ENCODE assay signal across 21 cellular contexts in the genomic region with DNA sequence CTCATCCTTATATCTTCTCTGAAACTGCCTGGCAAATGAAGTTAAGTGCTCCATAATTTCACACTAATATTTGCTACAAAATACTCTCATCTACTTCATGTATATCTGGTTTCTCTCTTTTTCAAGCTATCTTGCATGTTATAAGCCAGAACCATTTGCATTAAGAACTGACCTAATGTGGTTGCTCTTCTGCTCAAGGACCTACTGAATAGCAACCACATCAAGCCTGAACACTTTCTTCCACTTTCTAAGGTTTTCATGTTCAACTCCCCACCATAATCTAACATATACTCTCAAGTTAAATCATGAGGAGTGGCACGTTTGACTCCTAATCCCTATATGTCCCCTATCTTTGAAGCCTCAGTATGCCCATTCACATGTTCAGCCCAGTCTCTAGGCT. TPM values are rescaled to one million over a fixed set of nuclear protein-coding genes. Genes with fewer than 3 reads are reported as not detected.
DNase-seq lines count a peak whose midpoint lies in the region; ATAC-seq, FAIRE-seq and TF ChIP-seq lines count a peak whose summit lies in the region.
"Had no signal": no experiment of that assay in that cellular context is flagged by ENCODE, and none has a peak within 500 bp of the region (broad histone marks: within the 10 kb centered on the region; RNA-seq: fewer than 3 reads in every experiment).

No MANE protein-coding gene starts in this region.

- no peak overlapping the region for H4K8ac ChIP-seq in H9 (replicated peaks; ENCODE audit: insufficient read length, low read depth, low read length)

- no peak overlapping the region for H2BK5ac ChIP-seq in H9 (ENCODE audit: insufficient read length, low read length)

- no peaks in the 10 kb centered on the region for H4K20me1 ChIP-seq in DND-41 (ENCODE audit: insufficient read depth, low read length)
- no peaks in the 10 kb centered on the region for H4K20me1 ChIP-seq in H9 (ENCODE audit: control insufficient read depth, insufficient read depth, insufficient read length)

- H3K27ac ChIP-seq in DND-41 (ENCODE audit: low read length) (no peak overlapping the region), H9 (ENCODE audit: insufficient read length, low read depth, low read length) (no peak overlapping the region), small intestine (ENCODE audit: low read depth in 1 of 2, low read length in 1 of 2) (no peak overlapping the region)
- H3K27ac ChIP-seq: GM23248, SK-N-MC had no signal

- no peaks in the 10 kb centered on the region for H3K36me3 ChIP-seq in DND-41 (ENCODE audit: insufficient read depth, low read length)
- H3K36me3 ChIP-seq in small intestine (ENCODE audit: control insufficient read depth in 2 of 2, insufficient read depth in 2 of 2, low read length in 2 of 2) = no peaks in the 10 kb centered on the region

- H2BK120ac ChIP-seq in H9 (ENCODE audit: low read depth, low read length, poor library complexity, severe bottlenecking) = no peak overlapping the region

- peaks cover 2% of the 10 kb centered on the region for H3K27me3 Mint-ChIP-seq in memory B cell
- no peaks in the 10 kb centered on the region for H3K27me3 Mint-ChIP-seq in H9 (ENCODE audit: low read depth)

- H3K4me3 ChIP-seq in DND-41 (ENCODE audit: low read depth in 1 of 2, low read length in 2 of 2) (no peak overlapping the region), small intestine (ENCODE audit: low read depth in 1 of 2, low read length in 2 of 2) (no peak overlapping the region)
- H3K4me3 ChIP-seq: GM23248, SK-N-MC had no signal

- ATAC-seq in DND-41 (ENCODE audit: insufficient read depth, low read depth) (peak; percentile 52), HG02678 (IDR thresholded peaks at IDR 0.05; ENCODE audit: unreplicated experiment) (peak; percentile 37), HG03521 (IDR thresholded peaks at IDR 0.05; ENCODE audit: unreplicated experiment) (peak; percentile 27), memory B cell (ENCODE audit: low read depth) (no peak)
- ATAC-seq: CD8-positive, alpha-beta T cell; Right ventricle myocardium inferior had no signal

- H3K4me1 Mint-ChIP-seq in memory B cell (peaks cover 24% of the 10 kb centered on the region), H9 (no peaks in the 10 kb centered on the region)

- no peak overlapping the region for H3K4me2 ChIP-seq in DND-41 (ENCODE audit: insufficient read depth, low read length)
- no peak overlapping the region for H3K4me2 ChIP-seq in H9 (ENCODE audit: insufficient read depth, insufficient read length, low read length)

- H3K9me3 Mint-ChIP-seq in memory B cell (no peaks in the 10 kb centered on the region), H9 (no peaks in the 10 kb centered on the region)
- H3K9me3 Mint-ChIP-seq: CD8-positive, alpha-beta T cell had no signal

- no peak overlapping the region for H3T11ph ChIP-seq in H9 (ENCODE audit: low read length)

- H3K4me1 ChIP-seq in DND-41 (ENCODE audit: insufficient read depth, low read length) (peaks cover 26% of the 10 kb centered on the region), H9 (ENCODE audit: insufficient read depth, low read length) (no peaks in the 10 kb centered on the region), small intestine (ENCODE audit: control insufficient read depth in 2 of 2, insufficient read depth in 1 of 2, low read depth in 1 of 2, low read length in 1 of 2) (no peaks in the 10 kb centered on the region)

- TF ChIP-seq CTCF in DND-41 (IDR thresholded peaks at IDR 0.05; ENCODE audit: borderline replicate concordance, extremely low read depth, low read length, poor library complexity, severe bottlenecking) = no peak
- no peak for TF ChIP-seq CTCF in H9 (conservative IDR thresholded peaks at IDR 0.05)

- no peak overlapping the region for H4K91ac ChIP-seq in H9 (ENCODE audit: insufficient read length, low read depth, low read length)

- H3K18ac ChIP-seq in H9 (ENCODE audit: insufficient read length, low read depth, low read length) = no peak overlapping the region

- H4K5ac ChIP-seq in H9 (ENCODE audit: insufficient read length, low read depth, low read length) = no peak overlapping the region

- no peaks in the 10 kb centered on the region for H3K9me3 ChIP-seq in DND-41 (ENCODE audit: insufficient read depth, low read length, severe bottlenecking)
- H3K9me3 ChIP-seq in H9 (ENCODE audit: control insufficient read depth, low read depth, low read length) = no peaks in the 10 kb centered on the region
- no peaks in the 10 kb centered on the region for H3K9me3 ChIP-seq in small intestine (ENCODE audit: control insufficient read depth, low read depth)

- no CpG with 5 or more reads among the region's 1 CpG for WGBS in H9 (ENCODE audit: extremely low coverage, insufficient read length, low lambda C conversion rate)
- WGBS in small intestine, 3 donors = 54 to 71% (median 65%) methylated on average over 1 of the region's 1 CpG

- H3K56ac ChIP-seq in H9 (ENCODE audit: insufficient read length, low read depth, low read length) = no peak overlapping the region

- H3K79me2 ChIP-seq in DND-41 (ENCODE audit: insufficient read depth, low read length) (no peaks in the 10 kb centered on the region), H9 (ENCODE audit: insufficient read depth, low read length) (no peaks in the 10 kb centered on the region)

- H3K36me3 Mint-ChIP-seq in memory B cell (no peaks in the 10 kb centered on the region), H9 (ENCODE audit: insufficient read depth in 1 of 3, low read depth in 3 of 3) (no peaks in the 10 kb centered on the region)
- H3K36me3 Mint-ChIP-seq: CD8-positive, alpha-beta T cell had no signal

- no peak overlapping the region for H2BK12ac ChIP-seq in H9 (ENCODE audit: insufficient read length, low read depth, low read length)

- H2AFZ ChIP-seq in DND-41 (ENCODE audit: low read depth, low read length) (peak overlapping the region; percentile 43; the same call in 1 of the 2 replicates), H9 (ENCODE audit: low read length) (no peak overlapping the region)
- H2AFZ ChIP-seq: GM23248 had no signal

- H3K27me3 ChIP-seq in DND-41 (ENCODE audit: insufficient read depth, low read length, poor library complexity) (no peaks in the 10 kb centered on the region), H9 (ENCODE audit: insufficient read depth, low read length) (no peaks in the 10 kb centered on the region), small intestine (ENCODE audit: control insufficient read depth in 2 of 2, insufficient read depth in 2 of 2, low read length in 2 of 2) (no peaks in the 10 kb centered on the region)

- H3K79me1 ChIP-seq in H9 (ENCODE audit: insufficient read depth, low read depth, low read length, poor library complexity, severe bottlenecking) = no peaks in the 10 kb centered on the region

- FAIRE-seq in small intestine (lab: Jason Lieb, UNC) = no peak
- FAIRE-seq: HepG2 had no signal

- no peak overlapping the region for H2BK20ac ChIP-seq in H9 (ENCODE audit: low read depth, low read length, poor library complexity, severe bottlenecking)

- H3K23ac ChIP-seq in H9 (ENCODE audit: insufficient read length, low read depth, low read length) = no peak overlapping the region

- H2AK5ac ChIP-seq in H9 (ENCODE audit: insufficient read length, low read length) = no peak overlapping the region

- DNase-seq in DND-41 = no peak
- no peak for DNase-seq in memory B cell (ENCODE audit: low spot score in 2 of 2)
- DNase-seq in H9 = no peak
- no peak for DNase-seq in COLO829 (ENCODE audit: low spot score)
- no peak for DNase-seq in small intestine
- DNase-seq in stimulated activated naive CD4-positive, alpha-beta T cell treated with Interleukin-2 at 50 U/mL for 16 hours (lab: John Stamatoyannopoulos, UW) = no peak
- DNase-seq: CD8-positive, alpha-beta T cell; GM23248; Kasumi-1; NCI-H1417; NCI-H1930; NCI-H2171 treated with DMSO at 0.1 percent for 48 hours; NCI-H774 had no signal

- H3K23me2 ChIP-seq in H9 (ENCODE audit: insufficient read length, low read depth, low read length, poor library complexity, severe bottlenecking) = no peaks in the 10 kb centered on the region

- no peak overlapping the region for H2BK15ac ChIP-seq in H9 (ENCODE audit: low read depth, low read length)

- H3K4me3 Mint-ChIP-seq in memory B cell (no peak overlapping the region), H9 (no peak overlapping the region)
- H3K4me3 Mint-ChIP-seq: B cell; CD8-positive, alpha-beta T cell had no signal

- H3K4ac ChIP-seq in H9 (ENCODE audit: low read depth, low read length) = no peak overlapping the region

- no peak overlapping the region for H3K14ac ChIP-seq in H9 (ENCODE audit: insufficient read depth, low read length)

- H3K9ac ChIP-seq in DND-41 (ENCODE audit: low read depth, low read length) (no peak overlapping the region), H9 (ENCODE audit: extremely low read depth, insufficient read length, low read length) (no peak overlapping the region)
- H3K9ac ChIP-seq: GM23248 had no signal

- H3K27ac Mint-ChIP-seq in memory B cell = peak overlapping the region; percentile 8
- H3K27ac Mint-ChIP-seq in H9 = no peak overlapping the region
- H3K27ac Mint-ChIP-seq: B cell; CD8-positive, alpha-beta T cell had no signal

RNA-seq across cellular contexts. Expression of a gene that starts 27.2 kb away (rescaled TPM):
- not detected in 2 replicates for total RNA-seq in H9 (2021)
- polyA plus RNA-seq in small intestine = 10 to 100 TPM in 2 of 3 donors, 1 to 10 TPM in 1; 3.4 to 24.3 (median 15.4) TPM
- total RNA-seq: GM23248, HepG2, NCI-H460 had no signal
- polyA plus RNA-seq: GM23248, HepG2 had no signal

RNA-seq across cellular contexts. Expression of a gene that starts 33.2 kb away (rescaled TPM):
- not detected in 2 replicates for total RNA-seq in H9 (2021)
- 10 to 100 TPM in 2 of 3 donors, 1 to 10 TPM in 1; 4.3 to 14.6 (median 14.1) TPM for polyA plus RNA-seq in small intestine
- total RNA-seq: GM23248; HepG2; NCI-H460; Right ventricle myocardium inferior; T-helper 1 cell treated with Interleukin-12 subunit alpha and Interleukin-12 subunit beta and Interleukin-4 antibody, amounts not matched to agents 30 ng/mL and 1 ng/mL, for 36 hours had no signal
- polyA plus RNA-seq: GM23248, HepG2 had no signal
